21 cellular contexts compared by ENCODE assay signal in the genomic region with DNA sequence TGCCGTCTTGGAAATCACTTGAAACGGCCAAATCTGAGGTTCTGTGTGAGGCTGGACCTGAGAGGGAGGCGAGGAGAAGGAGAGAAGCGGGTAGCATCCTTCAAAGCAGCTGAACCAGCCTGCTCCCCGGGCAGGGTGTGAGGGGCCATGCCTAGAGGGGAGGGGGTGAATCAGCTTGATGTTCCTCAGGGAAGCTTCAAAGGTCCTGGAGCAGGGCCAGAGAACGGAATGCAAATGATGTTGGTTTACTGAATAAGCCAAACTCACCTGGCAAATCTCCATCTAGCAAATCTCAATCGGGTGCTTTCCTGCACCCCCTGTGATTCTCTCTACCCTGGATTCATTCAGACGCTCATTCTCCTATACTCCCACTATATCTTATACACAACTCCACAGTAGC.
A peak's percentile ranks its signal among the peaks of the same experiment; 100 is the strongest.
DNase-seq lines count a peak whose midpoint lies in the region; ATAC-seq and TF ChIP-seq lines count a peak whose summit lies in the region.
"Had no signal": no experiment of that assay in that cellular context is flagged by ENCODE, and none has a peak within 500 bp of the region (broad histone marks: within the 10 kb centered on the region; RNA-seq: fewer than 3 reads in every experiment).

No MANE protein-coding gene starts in this region.

- CTCF ChIA-PET in Caco-2 (lab: Charles Lee), result interaction anchor here (0.7 to 1.2 kb wide), 2 partner anchors 8 to 140 kb away, joined by 3 to 4 read pairs; no protein-coding TSS in a partner anchor

- no peak for TF ChIP-seq CTCF in Caco-2 (IDR thresholded peaks at IDR 0.05; ENCODE audit: insufficient read depth in 1 of 2, low read depth in 1 of 2, low read length in 1 of 2, severe bottlenecking in 1 of 2, unreplicated experiment in 1 of 2)
- TF ChIP-seq CTCF in esophagus muscularis mucosa (IDR thresholded peaks at IDR 0.05), result no peak
- no peak for TF ChIP-seq CTCF in omental fat pad (IDR thresholded peaks at IDR 0.05)

- no peaks in the 10 kb centered on the region for H3K27me3 ChIP-seq in Caco-2 (replicated peaks; ENCODE audit: control insufficient read depth, insufficient read depth, low read length)
- no peaks in the 10 kb centered on the region for H3K27me3 ChIP-seq in esophagus muscularis mucosa
- H3K27me3 ChIP-seq: BLaER1, gastrocnemius medialis, ovary, right lobe of liver, uterus had no signal

- intact Hi-C loops in Caco-2 (cut with micrococcal nuclease; ENCODE audit: unreplicated experiment) (loop anchor here (5.0 kb wide), 1 partner anchor 534 kb away; no protein-coding TSS in a partner anchor), esophagus muscularis mucosa (cut with DNase I) (loop anchor here (10.0 kb wide), 1 partner anchor 517 kb away; the partner anchor contains the start of gene FGFR2)

- H3K27me3 Mint-ChIP-seq in Caco-2 (ENCODE audit: insufficient read depth, unreplicated experiment), result no peaks in the 10 kb centered on the region
- H3K27me3 Mint-ChIP-seq: activated naive CD4-positive, alpha-beta T cell treated with anti-CD3 and anti-CD28 coated beads, Interleukin-2, amount 10 ng/mL, durations not matched to agents 7 days and 5 days had no signal

- no peak for TF ChIP-seq EP300 in esophagus muscularis mucosa (IDR thresholded peaks at IDR 0.05)

- H3K36me3 ChIP-seq in Caco-2 (ENCODE audit: control insufficient read depth, insufficient read depth, low read length), result no peaks in the 10 kb centered on the region
- H3K36me3 ChIP-seq in esophagus muscularis mucosa, result no peaks in the 10 kb centered on the region
- H3K36me3 ChIP-seq: BLaER1, gastrocnemius medialis, ovary, right lobe of liver, uterus had no signal

- H3K9me3 ChIP-seq in Caco-2, result no peaks in the 10 kb centered on the region
- H3K9me3 ChIP-seq in esophagus muscularis mucosa, result no peaks in the 10 kb centered on the region
- H3K9me3 ChIP-seq: BLaER1, gastrocnemius medialis, ovary, right lobe of liver, uterus had no signal

- peaks cover 74% of the 10 kb centered on the region for H3K4me1 ChIP-seq in Caco-2
- H3K4me1 ChIP-seq in esophagus muscularis mucosa, result peaks cover 5 to 78% (median 58%) of the 10 kb centered on the region in 4 donors
- H3K4me1 ChIP-seq: BLaER1, gastrocnemius medialis, right lobe of liver had no signal

- H3K4me3 ChIP-seq in Caco-2 (ENCODE audit: low read depth, low read length), result no peak overlapping the region
- no peak overlapping the region for H3K4me3 ChIP-seq in esophagus muscularis mucosa
- H3K4me3 ChIP-seq: BLaER1, gastrocnemius medialis, lung, ovary, right lobe of liver, uterus had no signal

- POLR2A ChIA-PET in Caco-2 (lab: Charles Lee), result interaction anchor here (0.5 kb wide), 1 partner anchor 1296 kb away, joined by 4 read pairs; no protein-coding TSS in a partner anchor

- H3K27ac ChIP-seq in esophagus muscularis mucosa (replicated peaks in 1 of 4), result peak overlapping the region; percentile 28 to 64 (median 40)
- H3K27ac ChIP-seq: BLaER1, gastrocnemius medialis, ovary, right lobe of liver had no signal

- ATAC-seq in omental fat pad (ENCODE audit: low FRiP score) (peak; percentile 27), HG03457 (IDR thresholded peaks at IDR 0.05; ENCODE audit: unreplicated experiment) (no peak)
- ATAC-seq: HepG2, right lobe of liver had no signal

- peak overlapping the region; percentile 68 for H3K27ac Mint-ChIP-seq in Caco-2 (ENCODE audit: unreplicated experiment)
- H3K27ac Mint-ChIP-seq: activated naive CD4-positive, alpha-beta T cell treated with anti-CD3 and anti-CD28 coated beads, Interleukin-2, amount 10 ng/mL, durations not matched to agents 7 days and 5 days had no signal

- TF ChIP-seq POLR2A in esophagus muscularis mucosa (IDR thresholded peaks at IDR 0.05; ENCODE audit: low read depth), result no peak

- WGBS in esophagus muscularis mucosa, result 73% methylated on average over 8 of the region's 8 CpGs

- no peak for DNase-seq in Caco-2
- peak; percentile 28 for DNase-seq in NCI-H69 (lab: John Stamatoyannopoulos, UW)
- no peak for DNase-seq in esophagus muscularis mucosa (ENCODE audit: extremely low spot score)
- DNase-seq in omental fat pad (ENCODE audit: low spot score), result no peak
- DNase-seq in T-helper 2 cell, result no peak
- no peak for DNase-seq in stimulated activated CD4-positive, alpha-beta T cell treated with anti-CD3 and anti-CD28 coated beads, Interleukin-15, amount 100 ng/mL, for 24 hours
- no peak for DNase-seq in HT-29 (ENCODE audit: low spot score)
- DNase-seq: activated naive CD4-positive, alpha-beta T cell treated with anti-CD3 and anti-CD28 coated beads, Interleukin-2, amount 10 ng/mL, durations not matched to agents 7 days and 5 days; activated T-cell treated with anti-CD3 and anti-CD28 coated beads, Interleukin-2, amount 50 U/mL, for 48 hours; EL; NCI-H1092 treated with DMSO at 0.1 percent for 48 hours; NCI-H2107; ovary; right lobe of liver; stimulated activated CD8-positive, alpha-beta memory T cell treated with anti-CD3 and anti-CD28 coated beads, Interleukin-4, amount 100 ng/mL, for 48 hours had no signal

- BruUV-seq in Caco-2 (replicated peaks; lab: Mats Ljungman, UMichigan), result no TSS peak

- H3K4me1 Mint-ChIP-seq in Caco-2 (ENCODE audit: low read depth, unreplicated experiment), result peaks cover 62% of the 10 kb centered on the region
- H3K4me1 Mint-ChIP-seq: activated naive CD4-positive, alpha-beta T cell treated with anti-CD3 and anti-CD28 coated beads, Interleukin-2, amount 10 ng/mL, durations not matched to agents 7 days and 5 days had no signal

- H3K4me3 Mint-ChIP-seq in Caco-2 (ENCODE audit: unreplicated experiment), result no peak overlapping the region
- H3K4me3 Mint-ChIP-seq: activated naive CD4-positive, alpha-beta T cell treated with anti-CD3 and anti-CD28 coated beads, Interleukin-2, amount 10 ng/mL, durations not matched to agents 7 days and 5 days had no signal

- H3K36me3 Mint-ChIP-seq in Caco-2 (ENCODE audit: insufficient read depth, unreplicated experiment), result no peaks in the 10 kb centered on the region
- H3K36me3 Mint-ChIP-seq: activated naive CD4-positive, alpha-beta T cell treated with anti-CD3 and anti-CD28 coated beads, Interleukin-2, amount 10 ng/mL, durations not matched to agents 7 days and 5 days had no signal

- H3K9me3 Mint-ChIP-seq in Caco-2 (ENCODE audit: unreplicated experiment), result no peaks in the 10 kb centered on the region
- H3K9me3 Mint-ChIP-seq: activated naive CD4-positive, alpha-beta T cell treated with anti-CD3 and anti-CD28 coated beads, Interleukin-2, amount 10 ng/mL, durations not matched to agents 7 days and 5 days had no signal
